Comparison of ENCODE assay signal across 17 cellular contexts in the genomic region with DNA sequence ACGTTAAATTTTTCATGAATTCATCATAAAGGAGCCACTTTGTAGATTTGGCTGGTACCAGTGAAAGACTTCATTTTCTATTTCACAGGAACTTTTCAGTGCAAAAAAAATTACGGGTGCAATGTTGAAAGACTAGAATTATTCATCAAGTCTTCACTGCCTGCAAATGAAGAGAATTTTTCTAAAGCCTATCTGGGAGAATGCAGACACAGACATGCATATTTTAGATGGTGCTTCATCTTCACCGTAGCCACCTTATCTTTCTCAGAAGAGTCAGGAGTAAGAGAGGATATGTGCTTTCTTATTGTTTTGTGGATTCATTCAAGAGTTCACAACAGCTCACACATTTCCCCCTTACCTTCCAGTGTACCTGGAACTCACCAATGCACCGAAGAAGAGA.
DNase-seq lines count a peak whose midpoint lies in the region; ATAC-seq and TF ChIP-seq lines count a peak whose summit lies in the region.
"Had no signal": no experiment of that assay in that cellular context is flagged by ENCODE, and none has a peak within 500 bp of the region (broad histone marks: within the 10 kb centered on the region; RNA-seq: fewer than 3 reads in every experiment).

No MANE protein-coding gene starts in this region.

- H3K4me1 Mint-ChIP-seq in natural killer cell treated with Interleukin-12 subunit alpha and Interleukin-12 subunit beta and Interleukin-15 and Interleukin-18, amount 100 ng/mL, for 72 hours (ENCODE audit: low read depth in 2 of 2), result no peaks in the 10 kb centered on the region
- H3K4me1 Mint-ChIP-seq: CD4-positive, CD25-positive, alpha-beta regulatory T cell had no signal

- no peak overlapping the region for H3K4me3 Mint-ChIP-seq in natural killer cell treated with Interleukin-12 subunit alpha and Interleukin-12 subunit beta and Interleukin-15 and Interleukin-18, amount 100 ng/mL, for 72 hours
- H3K4me3 Mint-ChIP-seq: CD4-positive, CD25-positive, alpha-beta regulatory T cell; CD8-positive, alpha-beta T cell had no signal

- no peak for DNase-seq in adipocyte (ENCODE audit: low read depth)
- DNase-seq in coronary artery (ENCODE audit: low spot score), result no peak
- no peak for DNase-seq in omental fat pad (ENCODE audit: low spot score)
- DNase-seq in tibial artery, result no peak
- no peak for DNase-seq in natural killer cell treated with Interleukin-12 subunit alpha and Interleukin-12 subunit beta and Interleukin-15 and Interleukin-18, amount 100 ng/mL, for 72 hours (ENCODE audit: low spot score)
- no peak for DNase-seq in inferior parietal cortex (ENCODE audit: extremely low spot score)
- no peak for DNase-seq in heart right ventricle
- DNase-seq in caudate nucleus (lab: John Stamatoyannopoulos, UW), result no peak
- DNase-seq: C1 segment of cervical spinal cord; Caco-2; CD4-positive, CD25-positive, alpha-beta regulatory T cell; CD8-positive, alpha-beta T cell; DMS79; EL; GF-D8; H7; HCEC 1CT had no signal

- intact Hi-C loops in tibial artery (cut with DNase I; ENCODE audit: low total_unique reads), result no loop called here
- intact Hi-C loops in heart right ventricle (cut with DNase I), result no loop called here

- H3K27ac ChIP-seq in coronary artery (peak overlapping the region; percentile 30 to 42), tibial artery (peak overlapping the region; percentile 13 to 24), heart right ventricle (no peak overlapping the region), caudate nucleus (ENCODE audit: low read depth, low read length) (no peak overlapping the region)

- no peak overlapping the region for H3K27ac Mint-ChIP-seq in natural killer cell treated with Interleukin-12 subunit alpha and Interleukin-12 subunit beta and Interleukin-15 and Interleukin-18, amount 100 ng/mL, for 72 hours
- H3K27ac Mint-ChIP-seq: CD4-positive, CD25-positive, alpha-beta regulatory T cell; CD8-positive, alpha-beta T cell had no signal

- H3K4me1 ChIP-seq in adipocyte (ENCODE audit: control insufficient read depth, insufficient read depth, low read length) (peaks cover 59% of the 10 kb centered on the region), tibial artery (peaks cover 0 to 86% (median 30%) of the 10 kb centered on the region in 4 donors), heart right ventricle (peaks cover 0 to 19% (median 11%) of the 10 kb centered on the region in 9 donors)
- H3K4me1 ChIP-seq: Caco-2 had no signal

- no peaks in the 10 kb centered on the region for H3K9me3 Mint-ChIP-seq in natural killer cell treated with Interleukin-12 subunit alpha and Interleukin-12 subunit beta and Interleukin-15 and Interleukin-18, amount 100 ng/mL, for 72 hours
- H3K9me3 Mint-ChIP-seq: CD8-positive, alpha-beta T cell had no signal

- H3K4me3 ChIP-seq in adipocyte (ENCODE audit: low read length) (peak overlapping the region; percentile 10), coronary artery (no peak overlapping the region), tibial artery (no peak overlapping the region), heart right ventricle (no peak overlapping the region)

- TF ChIP-seq CTCF in coronary artery (IDR thresholded peaks at IDR 0.05), result no peak
- no peak for TF ChIP-seq CTCF in omental fat pad (IDR thresholded peaks at IDR 0.05)
- TF ChIP-seq CTCF in tibial artery (IDR thresholded peaks at IDR 0.05), result no peak
- TF ChIP-seq CTCF in heart right ventricle (IDR thresholded peaks at IDR 0.05), result no peak

- H3K36me3 Mint-ChIP-seq in natural killer cell treated with Interleukin-12 subunit alpha and Interleukin-12 subunit beta and Interleukin-15 and Interleukin-18, amount 100 ng/mL, for 72 hours, result no peaks in the 10 kb centered on the region
- H3K36me3 Mint-ChIP-seq: CD4-positive, CD25-positive, alpha-beta regulatory T cell; CD8-positive, alpha-beta T cell had no signal

- H3K27me3 ChIP-seq in adipocyte (replicated peaks; ENCODE audit: control insufficient read depth, insufficient read depth, low read length) (no peaks in the 10 kb centered on the region), tibial artery (no peaks in the 10 kb centered on the region), heart right ventricle (no peaks in the 10 kb centered on the region)

- H3K9me3 ChIP-seq in adipocyte (ENCODE audit: control insufficient read depth, low read length) (no peaks in the 10 kb centered on the region), tibial artery (no peaks in the 10 kb centered on the region), heart right ventricle (no peaks in the 10 kb centered on the region)
- H3K9me3 ChIP-seq: Caco-2 had no signal

- 88% methylated on average over 4 of the region's 4 CpGs for WGBS in heart right ventricle, 2 donors

- no peak overlapping the region for H3K9ac ChIP-seq in adipocyte (ENCODE audit: low read length)

- H3K36me3 ChIP-seq in adipocyte (ENCODE audit: control insufficient read depth, insufficient read depth, low read length, severe bottlenecking), result no peaks in the 10 kb centered on the region
- no peaks in the 10 kb centered on the region for H3K36me3 ChIP-seq in tibial artery
- no peaks in the 10 kb centered on the region for H3K36me3 ChIP-seq in heart right ventricle

- no peaks in the 10 kb centered on the region for H3K27me3 Mint-ChIP-seq in natural killer cell treated with Interleukin-12 subunit alpha and Interleukin-12 subunit beta and Interleukin-15 and Interleukin-18, amount 100 ng/mL, for 72 hours
- H3K27me3 Mint-ChIP-seq: CD4-positive, CD25-positive, alpha-beta regulatory T cell had no signal

- ATAC-seq in omental fat pad (ENCODE audit: low FRiP score) (peak; percentile 53), heart right ventricle (no peak)
- no peak for ATAC-seq in natural killer cell treated with Interleukin-12 subunit alpha and Interleukin-12 subunit beta and Interleukin-15 and Interleukin-18, amount 100 ng/mL, for 72 hours
- ATAC-seq: CD8-positive, alpha-beta T cell had no signal

Comparison
In these comparisons a context has a peak if more than half of its experiments do, and no peak if none do; other contexts are left out.
1. H3K27ac ChIP-seq: peak in coronary artery (2 of 2) and tibial artery (2 of 2); none in heart right ventricle (0 of 10) and caudate nucleus (single experiment).